Comparison of ENCODE assay signal across 8 cellular contexts in genomic region chr2:118774458-118775133, GRCh38.
A peak's percentile ranks its signal among the peaks of the same experiment; 100 is the strongest.
DNase-seq lines count a peak whose midpoint lies in the region; ATAC-seq, FAIRE-seq and TF ChIP-seq lines count a peak whose summit lies in the region.

No MANE protein-coding gene starts in this region.

- peak overlapping the region in 1 of 8 donors; percentile 73 for H3K27ac Mint-ChIP-seq in CD8-positive, alpha-beta memory T cell

- no peak overlapping the region for H3K9ac ChIP-seq in kidney (ENCODE audit: low read length in 2 of 2)

- H3K27me3 ChIP-seq in brain microvascular endothelial cell (replicated peaks), result peaks cover 3% of the 10 kb centered on the region
- H3K27me3 ChIP-seq in CD8-positive, alpha-beta memory T cell (ENCODE audit: insufficient read depth, low read length, poor library complexity, severe bottlenecking), result peaks cover 4% of the 10 kb centered on the region

- intact Hi-C loops in kidney (cut with DNase I), result no loop called here

- no peak for FAIRE-seq in kidney (lab: Jason Lieb, UNC)

- H3K4me3 ChIP-seq in brain microvascular endothelial cell (ENCODE audit: low read depth, low read length) (peak overlapping the region; percentile 59), kidney (ENCODE audit: low read length in 2 of 2) (peak overlapping the region; percentile 51 to 52)
- H3K4me3 ChIP-seq in CD8-positive, alpha-beta memory T cell (ENCODE audit: low read length), result no peak overlapping the region

- in situ Hi-C loops in brain microvascular endothelial cell (cut with HindIII; ENCODE audit: low pct_ligation_motif_present, low sequenced_read_pairs), result no loop called here

- no peaks in the 10 kb centered on the region for H3K36me3 Mint-ChIP-seq in CD8-positive, alpha-beta memory T cell

- CTCF ChIA-PET in CD8-positive, alpha-beta memory T cell (lab: Charles Lee), result no interaction called here

- POLR2A ChIA-PET in CD8-positive, alpha-beta memory T cell (lab: Charles Lee), result no interaction called here

- H3K4me1 Mint-ChIP-seq in CD8-positive, alpha-beta memory T cell, result peaks cover 4 to 12% (median 5%) of the 10 kb centered on the region in 3 donors

- no peaks in the 10 kb centered on the region for H3K9me3 ChIP-seq in kidney (ENCODE audit: control insufficient read depth in 1 of 2, low read length in 2 of 2)
- H3K9me3 ChIP-seq in CD8-positive, alpha-beta memory T cell (ENCODE audit: low read length), result no peaks in the 10 kb centered on the region

- ATAC-seq in GM18868 (IDR thresholded peaks at IDR 0.05; ENCODE audit: unreplicated experiment), result peak; percentile 63

- peak; percentile 15 for DNase-seq in NCI-H2227 treated with DMSO at 0.1 percent for 48 hours (lab: John Stamatoyannopoulos, UW)
- DNase-seq in brain microvascular endothelial cell, result peak; percentile 36
- peak; percentile 74 for DNase-seq in kidney
- peak; percentile 18 to 55 for DNase-seq in stimulated activated CD4-positive, alpha-beta T cell treated with anti-CD3 and anti-CD28 coated beads, Interleukin-2, amount 100 ng/mL, for 24 hours
- no peak for DNase-seq in activated CD4-positive, CD25-positive, alpha-beta regulatory T cell treated with anti-CD3 and anti-CD28 coated beads, Interleukin-2, amount 50 U/mL, for 72 hours
- no peak for DNase-seq in occipital lobe (lab: John Stamatoyannopoulos, UW)
- no peak for DNase-seq in CD8-positive, alpha-beta memory T cell

- no peak overlapping the region for H3K27ac ChIP-seq in brain microvascular endothelial cell
- H3K27ac ChIP-seq in kidney (ENCODE audit: low read depth in 2 of 2, low read length in 2 of 2), result no peak overlapping the region
- no peak overlapping the region for H3K27ac ChIP-seq in CD8-positive, alpha-beta memory T cell (ENCODE audit: low read depth, low read length)

- H3K9me3 Mint-ChIP-seq in CD8-positive, alpha-beta memory T cell, result peaks cover 0 to 6% (median 5%) of the 10 kb centered on the region in 5 donors

- no peak for TF ChIP-seq CTCF in brain microvascular endothelial cell (IDR thresholded peaks at IDR 0.05; ENCODE audit: low read depth, low read length, missing control alignments)
- TF ChIP-seq CTCF in kidney (IDR thresholded peaks at IDR 0.05; ENCODE audit: borderline replicate concordance, extremely low read depth, insufficient read depth), result no peak

- H3K36me3 ChIP-seq in brain microvascular endothelial cell (replicated peaks), result no peaks in the 10 kb centered on the region
- no peaks in the 10 kb centered on the region for H3K36me3 ChIP-seq in kidney (ENCODE audit: control insufficient read depth in 1 of 2, insufficient read depth in 2 of 2, low read length in 2 of 2)
- no peaks in the 10 kb centered on the region for H3K36me3 ChIP-seq in CD8-positive, alpha-beta memory T cell (ENCODE audit: insufficient read depth, low read length)

- H3K4me3 Mint-ChIP-seq in CD8-positive, alpha-beta memory T cell, result peak overlapping the region in 2 of 7 donors; percentile 36 to 43

- H3K4me1 ChIP-seq in kidney (ENCODE audit: control insufficient read depth in 1 of 2, insufficient read depth in 1 of 2, low read depth in 1 of 2, low read length in 2 of 2), result peaks cover 0 to 4% of the 10 kb centered on the region in 2 donors
- H3K4me1 ChIP-seq in CD8-positive, alpha-beta memory T cell (ENCODE audit: insufficient read depth, low read length), result no peaks in the 10 kb centered on the region

- peaks cover 35 to 55% of the 10 kb centered on the region in 2 donors for H3K27me3 Mint-ChIP-seq in CD8-positive, alpha-beta memory T cell

Comparison
In these comparisons a context has a peak if more than half of its experiments do, and no peak if none do; other contexts are left out.
1. DNase-seq: peak in NCI-H2227 treated with DMSO at 0.1 percent for 48 hours (single experiment), brain microvascular endothelial cell (single experiment), kidney (single experiment) and stimulated activated CD4-positive, alpha-beta T cell treated with anti-CD3 and anti-CD28 coated beads, Interleukin-2, amount 100 ng/mL, for 24 hours (2 of 2); none in activated CD4-positive, CD25-positive, alpha-beta regulatory T cell treated with anti-CD3 and anti-CD28 coated beads, Interleukin-2, amount 50 U/mL, for 72 hours (single experiment), occipital lobe (single experiment) and CD8-positive, alpha-beta memory T cell (0 of 5).